9 cellular contexts compared by ENCODE assay signal in genomic region chr13:40190656-40191100, GRCh38.
DNase-seq lines count a peak whose midpoint lies in the region; ATAC-seq, FAIRE-seq and TF ChIP-seq lines count a peak whose summit lies in the region.
"Had no signal": no experiment of that assay in that cellular context is flagged by ENCODE, and none has a peak within 500 bp of the region (broad histone marks: within the 10 kb centered on the region; RNA-seq: fewer than 3 reads in every experiment).

No MANE protein-coding gene starts in this region.

- peak overlapping the region in 1 of 2 donors; percentile 37 for H3K27ac ChIP-seq in ovary
- peak overlapping the region; percentile 45 for H3K27ac ChIP-seq in upper lobe of right lung
- H3K27ac ChIP-seq: SK-N-MC had no signal

- H3K27me3 Mint-ChIP-seq in activated T-helper 17 cell treated with anti-CD3 and anti-CD28 coated beads, Interleukin-2, amount 50 U/mL, for 72 hours = no peaks in the 10 kb centered on the region

- no peak for TF ChIP-seq CTCF in ovary (IDR thresholded peaks at IDR 0.05)
- no peak for TF ChIP-seq CTCF in upper lobe of right lung (IDR thresholded peaks at IDR 0.05)

- H3K9me3 Mint-ChIP-seq in activated T-helper 17 cell treated with anti-CD3 and anti-CD28 coated beads, Interleukin-2, amount 50 U/mL, for 72 hours = no peaks in the 10 kb centered on the region

- no peak for DNase-seq in GM19239 (ENCODE audit: insufficient read length, low spot score)
- DNase-seq in NCI-H524 (lab: John Stamatoyannopoulos, UW) = peak; percentile 25 to 71
- peak; percentile 82 for DNase-seq in foreskin melanocyte
- peak in 4 of 5 donors; percentile 52 to 60 (median 54) for DNase-seq in ovary
- no peak for DNase-seq in upper lobe of right lung
- DNase-seq in SKM-1 treated with dmso at 0.1 percent for 144 hours (lab: John Stamatoyannopoulos, UW; ENCODE audit: unreplicated experiment) = no peak
- no peak for DNase-seq in NCI-H2227 (lab: John Stamatoyannopoulos, UW; ENCODE audit: unreplicated experiment)

- H3K9me3 ChIP-seq in ovary (no peaks in the 10 kb centered on the region), upper lobe of right lung (no peaks in the 10 kb centered on the region)

- no peak for TF ChIP-seq POLR2A in ovary (IDR thresholded peaks at IDR 0.05)

- H3K27ac Mint-ChIP-seq in activated T-helper 17 cell treated with anti-CD3 and anti-CD28 coated beads, Interleukin-2, amount 50 U/mL, for 72 hours = peak overlapping the region; percentile 93

- WGBS in ovary, 3 donors = 9 to 14% (median 10%) methylated on average over 5 of the region's 5 CpGs

- TF ChIP-seq EP300 in ovary (IDR thresholded peaks at IDR 0.05) = no peak

- intact Hi-C loops in ovary (cut with DNase I) (no loop called here), upper lobe of right lung (cut with DNase I) (no loop called here)

- peak; percentile 53 for ATAC-seq in activated T-helper 17 cell treated with anti-CD3 and anti-CD28 coated beads, Interleukin-2, amount 50 U/mL, for 72 hours (replicated peaks)
- no peak for ATAC-seq in upper lobe of right lung

- no peak overlapping the region for H3K4me3 ChIP-seq in ovary
- no peak overlapping the region for H3K4me3 ChIP-seq in upper lobe of right lung
- H3K4me3 ChIP-seq: SK-N-MC had no signal

- peak; percentile 71 for FAIRE-seq in GM19239 (lab: Jason Lieb, UNC)

- H3K36me3 Mint-ChIP-seq in activated T-helper 17 cell treated with anti-CD3 and anti-CD28 coated beads, Interleukin-2, amount 50 U/mL, for 72 hours (ENCODE audit: low read depth) = no peaks in the 10 kb centered on the region

- no peaks in the 10 kb centered on the region for H3K27me3 ChIP-seq in ovary
- H3K27me3 ChIP-seq in upper lobe of right lung = no peaks in the 10 kb centered on the region

- peaks cover 54% of the 10 kb centered on the region for H3K4me1 Mint-ChIP-seq in activated T-helper 17 cell treated with anti-CD3 and anti-CD28 coated beads, Interleukin-2, amount 50 U/mL, for 72 hours

- H3K4me1 ChIP-seq in ovary (ENCODE audit: insufficient read depth) = peaks cover 8% of the 10 kb centered on the region
- peaks cover 28% of the 10 kb centered on the region for H3K4me1 ChIP-seq in upper lobe of right lung

- peak overlapping the region; percentile 93 for H3K4me3 Mint-ChIP-seq in activated T-helper 17 cell treated with anti-CD3 and anti-CD28 coated beads, Interleukin-2, amount 50 U/mL, for 72 hours

- H3K36me3 ChIP-seq in ovary = no peaks in the 10 kb centered on the region
- no peaks in the 10 kb centered on the region for H3K36me3 ChIP-seq in upper lobe of right lung

Comparison
In these comparisons a context has a peak if more than half of its experiments do, and no peak if none do; other contexts are left out.
1. DNase-seq: peak in NCI-H524 (2 of 2), foreskin melanocyte (single experiment) and ovary (4 of 5); none in GM19239 (single experiment), upper lobe of right lung (single experiment), SKM-1 treated with dmso at 0.1 percent for 144 hours (single experiment) and NCI-H2227 (single experiment).